Comparison of ENCODE assay signal across 10 cellular contexts in genomic region chr19:4391701-4392543, GRCh38. TPM values are rescaled to one million over a fixed set of nuclear protein-coding genes. Genes with fewer than 3 reads are reported as not detected.
A peak's percentile ranks its signal among the peaks of the same experiment; 100 is the strongest.
DNase-seq lines count a peak whose midpoint lies in the region; TF ChIP-seq lines count a peak whose summit lies in the region.
"Had no signal": no experiment of that assay in that cellular context is flagged by ENCODE, and none has a peak within 500 bp of the region (broad histone marks: within the 10 kb centered on the region; RNA-seq: fewer than 3 reads in every experiment).

No MANE protein-coding gene starts in this region.

- TF ChIP-seq CTCF in adrenal gland (IDR thresholded peaks at IDR 0.05) (no peak), fibroblast of villous mesenchyme (IDR thresholded peaks at IDR 0.05; ENCODE audit: insufficient read depth, low read depth, low read length) (no peak), neutrophil (IDR thresholded peaks at IDR 0.05) (no peak)

- TF ChIP-seq POLR2A in adrenal gland (IDR thresholded peaks at IDR 0.05) = no peak

- H3K4me1 ChIP-seq in ACC112 (ENCODE audit: control insufficient read depth, insufficient read depth, low read length, unreplicated experiment) (peaks cover 35% of the 10 kb centered on the region), adrenal gland (replicated peaks in 1 of 2) (peaks cover 83 to 98% of the 10 kb centered on the region in 2 donors), neutrophil (ENCODE audit: control insufficient read depth in 1 of 2, insufficient read depth in 1 of 2, low read depth in 1 of 2, low read length in 1 of 2) (peaks cover 44 to 49% of the 10 kb centered on the region in 2 experiments), HAP-1 (no peaks in the 10 kb centered on the region)

- H3K27ac ChIP-seq in ACC112 (ENCODE audit: low read depth, low read length) (peak overlapping the region; percentile 72), adrenal gland (peak overlapping the region; percentile 62 to 95 (median 84)), neutrophil (peak overlapping the region; percentile 83)

- peak; percentile 60 to 89 (median 82) for DNase-seq in adrenal gland
- DNase-seq in fibroblast of villous mesenchyme (ENCODE audit: low read depth) = peak; percentile 84
- DNase-seq in NCI-H774 (lab: John Stamatoyannopoulos, UW) = no peak
- DNase-seq in HAP-1 (ENCODE audit: low spot score in 2 of 2) = no peak
- DNase-seq in C1 segment of cervical spinal cord (lab: John Stamatoyannopoulos, UW) = no peak
- no peak for DNase-seq in DMS114 treated with DMSO at 0.1 percent for 48 hours (lab: John Stamatoyannopoulos, UW; ENCODE audit: unreplicated experiment)
- DNase-seq: CD4-positive, CD25-positive, alpha-beta regulatory T cell; NCI-H2081 had no signal

- H3K36me3 ChIP-seq in ACC112 (ENCODE audit: insufficient read depth, low read length) (no peaks in the 10 kb centered on the region; the same call in 1 of the 2 replicates), adrenal gland (replicated peaks in 1 of 2) (peaks cover 0 to 18% of the 10 kb centered on the region in 2 donors), neutrophil (peaks cover 42% of the 10 kb centered on the region), HAP-1 (replicated peaks) (peaks cover 25% of the 10 kb centered on the region)

- H3K27me3 ChIP-seq in ACC112 (ENCODE audit: insufficient read depth, low read length) (no peaks in the 10 kb centered on the region), adrenal gland (no peaks in the 10 kb centered on the region), neutrophil (no peaks in the 10 kb centered on the region), HAP-1 (ENCODE audit: low read depth) (no peaks in the 10 kb centered on the region)

- H3K4me3 ChIP-seq in ACC112 (ENCODE audit: low read depth, low read length) (peak overlapping the region; percentile 53), adrenal gland (peak overlapping the region in 1 of 4 donors; percentile 12), fibroblast of villous mesenchyme (ENCODE audit: low read depth, low read length) (peak overlapping the region; percentile 21), neutrophil (ENCODE audit: low read depth in 1 of 2, low read length in 1 of 2) (no peak overlapping the region), HAP-1 (no peak overlapping the region)

- intact Hi-C loops in adrenal gland (cut with DNase I) = loop anchor here in 1 of 2 donors (10.0 kb wide), 1 partner anchor 47 kb away; the partner anchor contains the start of gene MPND

- no peak overlapping the region for H2AFZ ChIP-seq in ACC112 (ENCODE audit: low read length, unreplicated experiment)

- in situ Hi-C loops in HAP-1 (cut with MboI; ENCODE audit: low sequenced_read_pairs) = no loop called here

- H3K9me3 ChIP-seq in adrenal gland (replicated peaks in 1 of 3) = no peaks in the 10 kb centered on the region
- no peaks in the 10 kb centered on the region for H3K9me3 ChIP-seq in neutrophil
- H3K9me3 ChIP-seq in HAP-1 = no peaks in the 10 kb centered on the region

- peaks cover 89% of the 10 kb centered on the region for H3K79me2 ChIP-seq in ACC112 (ENCODE audit: control insufficient read depth, insufficient read depth, low read length, unreplicated experiment)

- WGBS in adrenal gland, 4 donors = 35 to 60% (median 43%) methylated on average over 9 to 22 of the region's 22 CpGs

RNA-seq across cellular contexts. Expression of gene SH3GL1, which starts 8.4 kb away (rescaled TPM):
- total RNA-seq in adrenal gland (100 to 1,000 TPM in 1 of 8 donors, 10 to 100 TPM in 7; 69.9 to 112 (median 87.4) TPM), fibroblast of villous mesenchyme (65.2 and 72.5 TPM in 2 replicates)
- polyA plus RNA-seq in adrenal gland = 100 to 1,000 TPM in 1 of 3 donors, 10 to 100 TPM in 2; 20.9 to 104 (median 96.4) TPM

RNA-seq across cellular contexts. Expression of gene CHAF1A, which starts 10.5 kb away (rescaled TPM):
- 10 to 100 TPM in 2 of 8 donors, 1 to 10 TPM in 6; 3.4 to 14.6 (median 8.7) TPM for total RNA-seq in adrenal gland
- polyA plus RNA-seq in adrenal gland = 1 to 10 TPM; 4.0 to 8.2 (median 7.3) TPM
- 9.9 and 11.6 TPM in 2 replicates for total RNA-seq in fibroblast of villous mesenchyme

RNA-seq across cellular contexts. Expression of gene MPND, which starts 48.6 kb away (rescaled TPM):
- total RNA-seq in adrenal gland (10 to 100 TPM in 6 of 8 donors, 1 to 10 TPM in 2; 8.6 to 37.5 (median 16.1) TPM), fibroblast of villous mesenchyme (4.3 and 8.1 TPM in 2 replicates)
- polyA plus RNA-seq in adrenal gland = 10 to 100 TPM in 2 of 3 donors, 1 to 10 TPM in 1; 7.0 to 52.3 (median 38.5) TPM

RNA-seq across cellular contexts. Expression of gene STAP2, which starts 53.3 kb away (rescaled TPM):
- total RNA-seq in adrenal gland = 100 to 1,000 TPM in 1 of 8 donors, 10 to 100 TPM in 6, 1 to 10 TPM in 1; 8.5 to 106 (median 36.5) TPM
- 10 to 100 TPM in 2 of 3 donors, 1 to 10 TPM in 1; 6.7 to 63.1 (median 39.8) TPM for polyA plus RNA-seq in adrenal gland
- 9.9 and 10.6 TPM in 2 replicates for total RNA-seq in fibroblast of villous mesenchyme

Comparison
In these comparisons a context has a peak if more than half of its experiments do, and no peak if none do; other contexts are left out.
1. H3K4me3 ChIP-seq: peak in ACC112 (single experiment) and fibroblast of villous mesenchyme (single experiment); none in neutrophil (0 of 2) and HAP-1 (single experiment).
2. DNase-seq: peak in adrenal gland (7 of 7) and fibroblast of villous mesenchyme (single experiment); none in NCI-H774 (single experiment), HAP-1 (0 of 2), C1 segment of cervical spinal cord (0 of 14) and DMS114 treated with DMSO at 0.1 percent for 48 hours (single experiment).
3. Peak in every context shown above with its lines, with median percentiles within 50 percentile points of each other: H3K27ac ChIP-seq.